ENCODE assay signal across 1 cellular context in genomic region chr14:68795602-68796417, GRCh38.
TF ChIP-seq lines count a peak whose summit lies in the region.

No MANE protein-coding gene starts in this region.

TF ChIP-seq in HepG2, 621 proteins besides CTCF, POLR2A, EP300 and RAD21 (continued from another document and continues in another):
- TF ChIP-seq ZNF142 (CRISPR knock-in tag; IDR thresholded peaks at IDR 0.05) (peak; percentile 96), MXD3 (CRISPR knock-in tag; IDR thresholded peaks at IDR 0.05) (peak; percentile 55), SNAI1 (CRISPR knock-in tag; IDR thresholded peaks at IDR 0.05; ENCODE audit: borderline replicate concordance) (no peak), ZNF160 (CRISPR knock-in tag; IDR thresholded peaks at IDR 0.05) (no peak), THAP9 (CRISPR knock-in tag; IDR thresholded peaks at IDR 0.05; ENCODE audit: borderline replicate concordance) (peak; percentile 69; the same call in 1 of the 2 replicates), PATZ1 (CRISPR knock-in tag; IDR thresholded peaks at IDR 0.05) (peak; percentile 99), ATF1 (CRISPR knock-in tag; IDR thresholded peaks at IDR 0.05) (no peak), TFDP1 (CRISPR knock-in tag; IDR thresholded peaks at IDR 0.05; ENCODE audit: borderline replicate concordance) (peak; percentile 65; the same call in 1 of the 2 replicates), HIVEP1 (CRISPR knock-in tag; IDR thresholded peaks at IDR 0.05) (no peak; the same call in 1 of the 2 replicates), GTF2F1 (IDR thresholded peaks at IDR 0.05; ENCODE audit: low read length) (no peak), ZFP41 (CRISPR knock-in tag; IDR thresholded peaks at IDR 0.05; ENCODE audit: borderline replicate concordance) (no peak), SKI (IDR thresholded peaks at IDR 0.05; ENCODE audit: partially characterized antibody) (no peak), NCOA1 (CRISPR knock-in tag; IDR thresholded peaks at IDR 0.05) (no peak), ZNF296 (CRISPR knock-in tag; conservative IDR thresholded peaks at IDR 0.05) (no peak), ZNF225 (CRISPR knock-in tag; IDR thresholded peaks at IDR 0.05) (no peak), ZNF205 (CRISPR knock-in tag; IDR thresholded peaks at IDR 0.05) (peak; percentile 36; the same call in 1 of the 2 replicates), NR2F2 (IDR thresholded peaks at IDR 0.05; ENCODE audit: borderline replicate concordance, low read depth) (no peak), NR2F6 (IDR thresholded peaks at IDR 0.05) (no peak), NR2F6 (CRISPR knock-in tag; IDR thresholded peaks at IDR 0.05) (no peak), ZMYM3 (CRISPR knock-in tag; IDR thresholded peaks at IDR 0.05) (no peak), YEATS2 (CRISPR knock-in tag; IDR thresholded peaks at IDR 0.05; ENCODE audit: borderline replicate concordance) (peak; percentile 62; the same call in 1 of the 2 replicates), ZNF318 (CRISPR knock-in tag; IDR thresholded peaks at IDR 0.05) (no peak), AGO2 (optimal IDR thresholded peaks at IDR 0.05; ENCODE audit: low read depth, low read length) (peak; percentile 96), PRPF4 (IDR thresholded peaks at IDR 0.05; ENCODE audit: low read depth, low read length, poor library complexity, severe bottlenecking) (peak; percentile 62), ZNF879 (CRISPR knock-in tag; IDR thresholded peaks at IDR 0.05) (peak; percentile 57; the same call in 1 of the 2 replicates), SRSF9 (IDR thresholded peaks at IDR 0.05; ENCODE audit: borderline replicate concordance, insufficient read depth, low read depth, low read length, poor library complexity, severe bottlenecking) (no peak), GPN1 (CRISPR knock-in tag; IDR thresholded peaks at IDR 0.05; ENCODE audit: borderline replicate concordance) (no peak), RFX3 (CRISPR knock-in tag; IDR thresholded peaks at IDR 0.05) (no peak), RAD51 (IDR thresholded peaks at IDR 0.05; ENCODE audit: borderline replicate concordance) (no peak), SP4 (CRISPR knock-in tag; IDR thresholded peaks at IDR 0.05) (peak; percentile 67), ATF6 (CRISPR knock-in tag; conservative IDR thresholded peaks at IDR 0.05) (no peak), TSC22D2 (CRISPR knock-in tag; IDR thresholded peaks at IDR 0.05; ENCODE audit: borderline replicate concordance) (no peak), PCBP2 (optimal IDR thresholded peaks at IDR 0.05; ENCODE audit: low read depth, low read length, poor library complexity, severe bottlenecking) (no peak), MYNN (CRISPR knock-in tag; IDR thresholded peaks at IDR 0.05; ENCODE audit: low read depth) (no peak; the same call in 1 of the 2 replicates), KLF11 (CRISPR knock-in tag; IDR thresholded peaks at IDR 0.05) (no peak), PHF8 (CRISPR knock-in tag; IDR thresholded peaks at IDR 0.05) (peak; percentile 83)
